ENCODE assay signal across 8 cellular contexts in the genomic region with DNA sequence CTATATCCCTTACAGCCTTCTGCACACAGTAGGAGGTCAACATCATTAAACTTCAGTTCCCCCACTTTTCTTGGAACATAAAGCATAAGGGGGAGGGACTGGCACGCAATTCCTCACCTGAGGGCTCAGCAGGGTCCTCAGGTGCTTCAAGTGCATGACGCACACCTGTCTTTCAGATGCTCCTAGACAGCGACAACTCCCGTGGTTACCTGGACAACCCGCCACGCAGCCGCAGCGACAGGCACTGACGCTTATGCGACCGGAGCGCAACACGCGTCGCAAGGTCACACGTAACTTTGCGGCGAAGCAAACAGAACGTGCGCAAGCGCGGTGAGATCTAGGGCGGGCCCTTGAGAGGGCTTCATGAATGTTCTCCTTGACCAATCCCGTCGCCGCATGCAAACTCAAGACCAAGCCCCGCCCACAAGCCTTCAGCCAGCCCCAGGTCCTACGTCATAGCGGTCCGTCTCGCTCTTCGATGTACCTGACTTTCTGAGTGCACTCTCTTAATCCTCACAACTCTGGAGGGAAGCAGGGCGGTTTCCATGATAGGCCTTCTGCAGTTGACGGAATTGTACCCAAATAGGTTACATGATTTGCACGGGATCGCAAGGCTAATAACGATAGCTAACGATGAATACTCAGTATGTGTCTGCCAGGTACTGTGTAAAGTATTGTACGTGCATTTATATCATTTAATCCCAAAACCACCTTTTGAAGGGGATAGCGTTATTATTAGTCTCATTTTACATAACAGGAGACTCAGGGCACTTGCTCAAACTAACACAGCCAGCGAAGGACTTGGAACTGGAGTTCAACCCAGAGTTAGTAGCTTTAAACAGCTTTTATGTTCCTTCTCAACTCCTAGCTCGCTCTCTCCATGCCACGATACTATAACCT. TPM values are rescaled to one million over a fixed set of nuclear protein-coding genes. Genes with fewer than 3 reads are reported as not detected.
DNase-seq lines count a peak whose midpoint lies in the region; ATAC-seq and TF ChIP-seq lines count a peak whose summit lies in the region.

A gene with protein sequence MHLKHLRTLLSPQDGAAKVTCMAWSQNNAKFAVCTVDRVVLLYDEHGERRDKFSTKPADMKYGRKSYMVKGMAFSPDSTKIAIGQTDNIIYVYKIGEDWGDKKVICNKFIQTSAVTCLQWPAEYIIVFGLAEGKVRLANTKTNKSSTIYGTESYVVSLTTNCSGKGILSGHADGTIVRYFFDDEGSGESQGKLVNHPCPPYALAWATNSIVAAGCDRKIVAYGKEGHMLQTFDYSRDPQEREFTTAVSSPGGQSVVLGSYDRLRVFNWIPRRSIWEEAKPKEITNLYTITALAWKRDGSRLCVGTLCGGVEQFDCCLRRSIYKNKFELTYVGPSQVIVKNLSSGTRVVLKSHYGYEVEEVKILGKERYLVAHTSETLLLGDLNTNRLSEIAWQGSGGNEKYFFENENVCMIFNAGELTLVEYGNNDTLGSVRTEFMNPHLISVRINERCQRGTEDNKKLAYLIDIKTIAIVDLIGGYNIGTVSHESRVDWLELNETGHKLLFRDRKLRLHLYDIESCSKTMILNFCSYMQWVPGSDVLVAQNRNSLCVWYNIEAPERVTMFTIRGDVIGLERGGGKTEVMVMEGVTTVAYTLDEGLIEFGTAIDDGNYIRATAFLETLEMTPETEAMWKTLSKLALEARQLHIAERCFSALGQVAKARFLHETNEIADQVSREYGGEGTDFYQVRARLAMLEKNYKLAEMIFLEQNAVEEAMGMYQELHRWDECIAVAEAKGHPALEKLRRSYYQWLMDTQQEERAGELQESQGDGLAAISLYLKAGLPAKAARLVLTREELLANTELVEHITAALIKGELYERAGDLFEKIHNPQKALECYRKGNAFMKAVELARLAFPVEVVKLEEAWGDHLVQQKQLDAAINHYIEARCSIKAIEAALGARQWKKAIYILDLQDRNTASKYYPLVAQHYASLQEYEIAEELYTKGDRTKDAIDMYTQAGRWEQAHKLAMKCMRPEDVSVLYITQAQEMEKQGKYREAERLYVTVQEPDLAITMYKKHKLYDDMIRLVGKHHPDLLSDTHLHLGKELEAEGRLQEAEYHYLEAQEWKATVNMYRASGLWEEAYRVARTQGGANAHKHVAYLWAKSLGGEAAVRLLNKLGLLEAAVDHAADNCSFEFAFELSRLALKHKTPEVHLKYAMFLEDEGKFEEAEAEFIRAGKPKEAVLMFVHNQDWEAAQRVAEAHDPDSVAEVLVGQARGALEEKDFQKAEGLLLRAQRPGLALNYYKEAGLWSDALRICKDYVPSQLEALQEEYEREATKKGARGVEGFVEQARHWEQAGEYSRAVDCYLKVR (N-terminal part only) (minus strand): TSS at position 246 of the 900 bp plus-strand sequence. CDS start 90 bp downstream, at position 156.

- peak; percentile 98 for DNase-seq in EL
- peak; percentile 97 for DNase-seq in H4 (ENCODE audit: low spot score)
- peak; percentile 100 for DNase-seq in LoVo (ENCODE audit: low spot score)
- DNase-seq in RWPE1 (ENCODE audit: low spot score), result peak; percentile 97
- DNase-seq in activated T-helper 2 cell treated with anti-CD3 and anti-CD28 coated beads, Interferon-gamma antibody, Interleukin-2, Interleukin-4, amounts not matched to agents 10 μg/mL and 5 μg/mL and 100 μg/mL, durations not matched to agents 14 hours and 24 hours and 36 hours (ENCODE audit: low spot score), result peak; percentile 99
- DNase-seq in fibroblast of mammary gland (ENCODE audit: low read depth), result peak; percentile 98
- peak; percentile 90 to 100 (median 99) for DNase-seq in naive thymus-derived CD4-positive, alpha-beta T cell

- peak within 1 kb of the TSS; percentile 57 for H3K27ac ChIP-seq in RWPE1
- H3K27ac ChIP-seq in naive thymus-derived CD4-positive, alpha-beta T cell (ENCODE audit: low read depth, low read length), result peak within 1 kb of the TSS; percentile 80

- TF ChIP-seq CTCF in RWPE1 (conservative IDR thresholded peaks at IDR 0.05; ENCODE audit: low read depth), result no peak
- no peak for TF ChIP-seq CTCF in fibroblast of mammary gland (conservative IDR thresholded peaks at IDR 0.05; ENCODE audit: control insufficient read depth, insufficient read depth, low read depth, low read length)

- H3K9me3 ChIP-seq in naive thymus-derived CD4-positive, alpha-beta T cell (ENCODE audit: control insufficient read depth in 2 of 3, low read length in 3 of 3), result no peaks in the 10 kb centered on the region

- H3K36me3 Mint-ChIP-seq in activated T-helper 2 cell treated with anti-CD3 and anti-CD28 coated beads, Interferon-gamma antibody, Interleukin-2, Interleukin-4, amounts not matched to agents 10 μg/mL and 5 μg/mL and 100 μg/mL, durations not matched to agents 14 hours and 24 hours and 36 hours (ENCODE audit: low read depth), result no peaks in the 10 kb centered on the region
- H3K36me3 Mint-ChIP-seq in naive thymus-derived CD4-positive, alpha-beta T cell, result peaks cover 0 to 7% (median 0%) of the 10 kb centered on the region in 5 donors
- H3K36me3 Mint-ChIP-seq in stimulated activated memory B cell treated with anti-CD40 and anti-IgM and Interleukin-4, amounts not matched to agents 10 μg/mL and 1 μg/mL and 100 μg/mL, for 72 hours, result peaks cover 5% of the 10 kb centered on the region

- intact Hi-C loops in activated T-helper 2 cell treated with anti-CD3 and anti-CD28 coated beads, Interferon-gamma antibody, Interleukin-2, Interleukin-4, amounts not matched to agents 10 μg/mL and 5 μg/mL and 100 μg/mL, durations not matched to agents 14 hours and 24 hours and 36 hours (cut with micrococcal nuclease), result loop anchor here (1.0 to 10.0 kb wide), 3 partner anchors 61 to 139 kb away; a partner anchor contains a TSS
- intact Hi-C loops in naive thymus-derived CD4-positive, alpha-beta T cell (cut with micrococcal nuclease), result loop anchor here (1.0 to 10.0 kb wide), 17 partner anchors 61 to 405 kb away; a partner anchor contains a TSS

- peaks cover 0 to 7% of the 10 kb centered on the region in 2 donors for H3K27me3 ChIP-seq in naive thymus-derived CD4-positive, alpha-beta T cell (ENCODE audit: control insufficient read depth in 2 of 2, insufficient read depth in 2 of 2, low read length in 2 of 2)

- peaks cover 13% of the 10 kb centered on the region for H3K27me3 Mint-ChIP-seq in activated T-helper 2 cell treated with anti-CD3 and anti-CD28 coated beads, Interferon-gamma antibody, Interleukin-2, Interleukin-4, amounts not matched to agents 10 μg/mL and 5 μg/mL and 100 μg/mL, durations not matched to agents 14 hours and 24 hours and 36 hours (ENCODE audit: low read depth)
- H3K27me3 Mint-ChIP-seq in naive thymus-derived CD4-positive, alpha-beta T cell, result peaks cover 13 to 20% (median 17%) of the 10 kb centered on the region in 5 donors
- peaks cover 20% of the 10 kb centered on the region for H3K27me3 Mint-ChIP-seq in stimulated activated memory B cell treated with anti-CD40 and anti-IgM and Interleukin-4, amounts not matched to agents 10 μg/mL and 1 μg/mL and 100 μg/mL, for 72 hours

- H3K4me3 Mint-ChIP-seq in activated T-helper 2 cell treated with anti-CD3 and anti-CD28 coated beads, Interferon-gamma antibody, Interleukin-2, Interleukin-4, amounts not matched to agents 10 μg/mL and 5 μg/mL and 100 μg/mL, durations not matched to agents 14 hours and 24 hours and 36 hours (ENCODE audit: low read depth), result peak within 1 kb of the TSS; percentile 86
- H3K4me3 Mint-ChIP-seq in naive thymus-derived CD4-positive, alpha-beta T cell, result peak within 1 kb of the TSS; percentile 78 to 92 (median 84)
- peak within 1 kb of the TSS; percentile 83 for H3K4me3 Mint-ChIP-seq in stimulated activated memory B cell treated with anti-CD40 and anti-IgM and Interleukin-4, amounts not matched to agents 10 μg/mL and 1 μg/mL and 100 μg/mL, for 72 hours

- H3K4me3 ChIP-seq in fibroblast of mammary gland (ENCODE audit: control insufficient read depth, low read depth, low read length), result peak within 1 kb of the TSS; percentile 96
- H3K4me3 ChIP-seq in naive thymus-derived CD4-positive, alpha-beta T cell (ENCODE audit: low read length), result peak within 1 kb of the TSS; percentile 63

- POLR2A ChIA-PET in RWPE1 (lab: Yijun Ruan, JAX; ENCODE audit: low non-redundant PET), result no interaction called here
- POLR2A ChIA-PET in naive thymus-derived CD4-positive, alpha-beta T cell (lab: Charles Lee), result interaction anchor here (0.6 to 1.0 kb wide), 3 partner anchors 12 to 1612 kb away, joined by 3 to 4 read pairs (median 3); no protein-coding TSS in a partner anchor

- peaks cover 11 to 16% of the 10 kb centered on the region in 2 donors for H3K4me1 ChIP-seq in naive thymus-derived CD4-positive, alpha-beta T cell (ENCODE audit: control insufficient read depth in 2 of 2, insufficient read depth in 2 of 2, low read length in 2 of 2)

- H3K36me3 ChIP-seq in naive thymus-derived CD4-positive, alpha-beta T cell (ENCODE audit: control insufficient read depth in 2 of 3, insufficient read depth in 3 of 3, low read length in 3 of 3), result peaks cover 0 to 1% (median 0%) of the 10 kb centered on the region in 3 experiments

- H3K27ac Mint-ChIP-seq in activated T-helper 2 cell treated with anti-CD3 and anti-CD28 coated beads, Interferon-gamma antibody, Interleukin-2, Interleukin-4, amounts not matched to agents 10 μg/mL and 5 μg/mL and 100 μg/mL, durations not matched to agents 14 hours and 24 hours and 36 hours, result peak within 1 kb of the TSS; percentile 74
- peak within 1 kb of the TSS; percentile 82 to 99 (median 98) for H3K27ac Mint-ChIP-seq in naive thymus-derived CD4-positive, alpha-beta T cell
- peak within 1 kb of the TSS; percentile 58 for H3K27ac Mint-ChIP-seq in stimulated activated memory B cell treated with anti-CD40 and anti-IgM and Interleukin-4, amounts not matched to agents 10 μg/mL and 1 μg/mL and 100 μg/mL, for 72 hours

- peak; percentile 96 for ATAC-seq in naive thymus-derived CD4-positive, alpha-beta T cell
- peak; percentile 97 for ATAC-seq in stimulated activated memory B cell treated with anti-CD40 and anti-IgM and Interleukin-4, amounts not matched to agents 10 μg/mL and 1 μg/mL and 100 μg/mL, for 72 hours

- CTCF ChIA-PET in RWPE1 (lab: Yijun Ruan, JAX), result no interaction called here
- CTCF ChIA-PET in naive thymus-derived CD4-positive, alpha-beta T cell (lab: Charles Lee), result no interaction called here

- peaks cover 19% of the 10 kb centered on the region for H3K4me1 Mint-ChIP-seq in activated T-helper 2 cell treated with anti-CD3 and anti-CD28 coated beads, Interferon-gamma antibody, Interleukin-2, Interleukin-4, amounts not matched to agents 10 μg/mL and 5 μg/mL and 100 μg/mL, durations not matched to agents 14 hours and 24 hours and 36 hours (ENCODE audit: low read depth)
- H3K4me1 Mint-ChIP-seq in naive thymus-derived CD4-positive, alpha-beta T cell, result peaks cover 8 to 29% (median 19%) of the 10 kb centered on the region in 7 donors
- H3K4me1 Mint-ChIP-seq in stimulated activated memory B cell treated with anti-CD40 and anti-IgM and Interleukin-4, amounts not matched to agents 10 μg/mL and 1 μg/mL and 100 μg/mL, for 72 hours, result peaks cover 16% of the 10 kb centered on the region

- no peaks in the 10 kb centered on the region for H3K9me3 Mint-ChIP-seq in activated T-helper 2 cell treated with anti-CD3 and anti-CD28 coated beads, Interferon-gamma antibody, Interleukin-2, Interleukin-4, amounts not matched to agents 10 μg/mL and 5 μg/mL and 100 μg/mL, durations not matched to agents 14 hours and 24 hours and 36 hours
- peaks cover 0 to 3% (median 0%) of the 10 kb centered on the region in 11 donors for H3K9me3 Mint-ChIP-seq in naive thymus-derived CD4-positive, alpha-beta T cell
- H3K9me3 Mint-ChIP-seq in stimulated activated memory B cell treated with anti-CD40 and anti-IgM and Interleukin-4, amounts not matched to agents 10 μg/mL and 1 μg/mL and 100 μg/mL, for 72 hours, result no peaks in the 10 kb centered on the region

RNA-seq across cellular contexts. Expression of the gene that starts here (rescaled TPM):
- total RNA-seq in H4 (2014; rRNA removed; shearing (Covaris generic)), result 4.5 and 6.3 TPM in 2 replicates
- 16.4 and 18.8 TPM in 2 replicates for total RNA-seq in activated T-helper 2 cell treated with anti-CD3 and anti-CD28 coated beads, Interferon-gamma antibody, Interleukin-2, Interleukin-4, amounts not matched to agents 10 μg/mL and 5 μg/mL and 100 μg/mL, durations not matched to agents 14 hours and 24 hours and 36 hours
- 10 to 100 TPM; 12.3 to 35.8 (median 22.2) TPM for total RNA-seq in naive thymus-derived CD4-positive, alpha-beta T cell
- 1 to 10 TPM; 1.4 to 4.6 TPM for polyA plus RNA-seq in naive thymus-derived CD4-positive, alpha-beta T cell

Comparison
In these comparisons a context has a peak if more than half of its experiments do, and no peak if none do; other contexts are left out.
1. Peak in every context shown above with its lines: DNase-seq, ATAC-seq, H3K4me3 ChIP-seq and H3K27ac ChIP-seq.